Comparison of ENCODE assay signal across 1 cellular context in the genomic region with DNA sequence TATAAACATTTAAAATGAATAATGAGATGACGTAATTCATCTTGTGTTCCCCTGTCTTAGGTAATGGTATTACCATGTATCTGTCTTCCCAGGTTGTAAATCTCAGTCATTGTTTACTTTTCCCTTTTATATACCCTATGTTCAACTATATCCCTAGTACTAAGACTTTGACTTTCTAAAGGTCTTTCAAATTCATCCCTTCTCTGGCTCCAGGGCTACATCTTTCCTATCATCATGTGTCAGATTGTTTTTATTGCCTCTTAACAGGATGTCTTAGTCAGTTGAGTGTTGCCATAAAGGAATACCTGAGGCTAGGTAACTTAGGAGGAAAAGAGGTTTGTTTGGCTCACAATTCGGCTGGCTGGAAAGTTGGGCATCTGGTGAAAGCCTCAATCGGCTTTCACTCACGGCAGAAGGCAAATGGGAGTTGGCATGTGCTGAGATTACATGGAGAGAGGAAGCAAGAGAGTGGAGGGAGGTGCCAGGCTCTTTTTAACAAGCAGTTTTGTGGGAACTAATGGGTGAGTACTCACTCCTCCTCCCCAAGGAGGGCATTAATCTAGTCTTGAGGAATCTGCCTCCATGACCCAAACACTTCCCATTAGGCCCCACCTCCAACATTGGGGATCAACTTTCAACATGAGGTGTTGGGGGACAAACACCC.
TF ChIP-seq lines count a peak whose summit lies in the region.

No MANE protein-coding gene starts in this region.

TF ChIP-seq in HEK293, 187 proteins besides CTCF, POLR2A, EP300 and RAD21 (continued from another document):
- TF ChIP-seq, protein P1, sequence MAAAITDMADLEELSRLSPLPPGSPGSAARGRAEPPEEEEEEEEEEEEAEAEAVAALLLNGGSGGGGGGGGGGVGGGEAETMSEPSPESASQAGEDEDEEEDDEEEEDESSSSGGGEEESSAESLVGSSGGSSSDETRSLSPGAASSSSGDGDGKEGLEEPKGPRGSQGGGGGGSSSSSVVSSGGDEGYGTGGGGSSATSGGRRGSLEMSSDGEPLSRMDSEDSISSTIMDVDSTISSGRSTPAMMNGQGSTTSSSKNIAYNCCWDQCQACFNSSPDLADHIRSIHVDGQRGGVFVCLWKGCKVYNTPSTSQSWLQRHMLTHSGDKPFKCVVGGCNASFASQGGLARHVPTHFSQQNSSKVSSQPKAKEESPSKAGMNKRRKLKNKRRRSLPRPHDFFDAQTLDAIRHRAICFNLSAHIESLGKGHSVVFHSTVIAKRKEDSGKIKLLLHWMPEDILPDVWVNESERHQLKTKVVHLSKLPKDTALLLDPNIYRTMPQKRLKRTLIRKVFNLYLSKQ (tag by site-specific recombination; IDR thresholded peaks at IDR 0.05; ENCODE audit: borderline replicate concordance) = no peak
- TF ChIP-seq ZNF48 (tag by site-specific recombination; IDR thresholded peaks at IDR 0.05) = no peak
- TF ChIP-seq, protein P2, sequence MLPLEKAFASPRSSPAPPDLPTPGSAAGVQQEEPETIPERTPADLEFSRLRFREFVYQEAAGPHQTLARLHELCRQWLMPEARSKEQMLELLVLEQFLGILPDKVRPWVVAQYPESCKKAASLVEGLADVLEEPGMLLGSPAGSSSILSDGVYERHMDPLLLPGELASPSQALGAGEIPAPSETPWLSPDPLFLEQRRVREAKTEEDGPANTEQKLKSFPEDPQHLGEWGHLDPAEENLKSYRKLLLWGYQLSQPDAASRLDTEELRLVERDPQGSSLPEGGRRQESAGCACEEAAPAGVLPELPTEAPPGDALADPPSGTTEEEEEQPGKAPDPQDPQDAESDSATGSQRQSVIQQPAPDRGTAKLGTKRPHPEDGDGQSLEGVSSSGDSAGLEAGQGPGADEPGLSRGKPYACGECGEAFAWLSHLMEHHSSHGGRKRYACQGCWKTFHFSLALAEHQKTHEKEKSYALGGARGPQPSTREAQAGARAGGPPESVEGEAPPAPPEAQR (tag by site-specific recombination; IDR thresholded peaks at IDR 0.05) = no peak
- TF ChIP-seq ZFHX2 (tag by site-specific recombination; conservative IDR thresholded peaks at IDR 0.05) = no peak
- no peak for TF ChIP-seq ZNF174 (tag by site-specific recombination; IDR thresholded peaks at IDR 0.05)
- no peak for TF ChIP-seq ZNF184 (tag by site-specific recombination; IDR thresholded peaks at IDR 0.05)
- no peak for TF ChIP-seq ZNF24 (tag by site-specific recombination; IDR thresholded peaks at IDR 0.05)
- TF ChIP-seq FEZF1 (tag by site-specific recombination; IDR thresholded peaks at IDR 0.05) = no peak
- no peak for TF ChIP-seq EGR2 (tag by site-specific recombination; IDR thresholded peaks at IDR 0.05; ENCODE audit: low read depth)
- peak; percentile 41; the same call in 1 of the 2 replicates for TF ChIP-seq PRDM1 (tag by site-specific recombination; IDR thresholded peaks at IDR 0.05)
- TF ChIP-seq, protein P3, sequence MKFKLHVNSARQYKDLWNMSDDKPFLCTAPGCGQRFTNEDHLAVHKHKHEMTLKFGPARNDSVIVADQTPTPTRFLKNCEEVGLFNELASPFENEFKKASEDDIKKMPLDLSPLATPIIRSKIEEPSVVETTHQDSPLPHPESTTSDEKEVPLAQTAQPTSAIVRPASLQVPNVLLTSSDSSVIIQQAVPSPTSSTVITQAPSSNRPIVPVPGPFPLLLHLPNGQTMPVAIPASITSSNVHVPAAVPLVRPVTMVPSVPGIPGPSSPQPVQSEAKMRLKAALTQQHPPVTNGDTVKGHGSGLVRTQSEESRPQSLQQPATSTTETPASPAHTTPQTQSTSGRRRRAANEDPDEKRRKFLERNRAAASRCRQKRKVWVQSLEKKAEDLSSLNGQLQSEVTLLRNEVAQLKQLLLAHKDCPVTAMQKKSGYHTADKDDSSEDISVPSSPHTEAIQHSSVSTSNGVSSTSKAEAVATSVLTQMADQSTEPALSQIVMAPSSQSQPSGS (tag by site-specific recombination; IDR thresholded peaks at IDR 0.05; ENCODE audit: low read depth) = peak; percentile 72
- no peak for TF ChIP-seq ZNF654 (tag by site-specific recombination; IDR thresholded peaks at IDR 0.05; ENCODE audit: low read depth)
